ENCODE assay signal across 8 cellular contexts in the genomic region with DNA sequence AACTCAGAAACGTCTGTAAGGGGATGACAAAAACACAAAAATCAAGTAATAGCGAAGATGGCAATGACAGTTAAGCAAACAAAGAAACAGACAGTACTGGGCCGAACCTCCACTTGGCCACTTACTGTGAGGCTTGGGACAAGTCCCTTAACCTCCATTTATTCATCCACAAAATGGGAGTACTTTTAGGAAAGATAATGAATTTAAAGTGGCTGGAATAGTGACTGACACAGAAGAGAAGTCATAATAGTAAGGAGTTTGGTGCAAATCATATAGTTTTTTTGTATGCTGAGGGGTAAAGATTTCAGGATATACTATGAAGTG. TPM values are rescaled to one million over a fixed set of nuclear protein-coding genes. Genes with fewer than 3 reads are reported as not detected.
DNase-seq lines count a peak whose midpoint lies in the region; ATAC-seq, FAIRE-seq and TF ChIP-seq lines count a peak whose summit lies in the region.
"Had no signal": no experiment of that assay in that cellular context is flagged by ENCODE, and none has a peak within 500 bp of the region (broad histone marks: within the 10 kb centered on the region; RNA-seq: fewer than 3 reads in every experiment).

No MANE protein-coding gene starts in this region.

- no peaks in the 10 kb centered on the region for H3K9me3 Mint-ChIP-seq in activated B cell treated with CpG ODN at 0.5 μM for 24 hours

- H2AFZ ChIP-seq in keratinocyte (ENCODE audit: control insufficient read depth, low read length) = peak overlapping the region; percentile 80

- TF ChIP-seq CTCF in activated B cell treated with CpG ODN at 0.5 μM for 24 hours (IDR thresholded peaks at IDR 0.05) = no peak
- no peak for TF ChIP-seq CTCF in keratinocyte (optimal IDR thresholded peaks at IDR 0.05 in 1 of 3, IDR thresholded peaks at IDR 0.05 in 1 of 3, conservative IDR thresholded peaks at IDR 0.05 in 1 of 3; ENCODE audit: extremely low read depth in 1 of 3, insufficient read depth in 2 of 3, low read length in 3 of 3)
- no peak for TF ChIP-seq CTCF in stomach (IDR thresholded peaks at IDR 0.05)

- TF ChIP-seq EP300 in stomach (IDR thresholded peaks at IDR 0.05) = no peak

- ATAC-seq in HG03469 (IDR thresholded peaks at IDR 0.05; ENCODE audit: unreplicated experiment) (peak; percentile 6), activated B cell treated with CpG ODN at 0.5 μM for 24 hours (ENCODE audit: low read depth) (no peak), GM21619 (IDR thresholded peaks at IDR 0.05; ENCODE audit: unreplicated experiment) (no peak)

- POLR2A ChIA-PET in activated B cell treated with CpG ODN at 0.5 μM for 24 hours (lab: Charles Lee) = interaction anchor here (1.9 to 3.2 kb wide), 2 partner anchors 53 to 97 kb away, joined by 16 to 21 read pairs; partner anchors contain the start of gene TLR1

- FAIRE-seq in keratinocyte (lab: Jason Lieb, UNC) = no peak

- H3K9ac ChIP-seq in keratinocyte (ENCODE audit: control insufficient read depth, extremely low read depth, insufficient read depth, low read length) = peak overlapping the region; percentile 48

- H3K4me3 ChIP-seq in keratinocyte (ENCODE audit: control insufficient read depth in 2 of 3, extremely low read depth in 1 of 3, insufficient read depth in 2 of 3, low read depth in 1 of 3, low read length in 3 of 3) (peak overlapping the region in 1 of 3 experiments; percentile 26), stomach (no peak overlapping the region)

- H3K9me1 ChIP-seq in keratinocyte (ENCODE audit: control insufficient read depth, extremely low read depth, insufficient read depth, low read length) = no peaks in the 10 kb centered on the region

- no peaks in the 10 kb centered on the region for H4K20me1 ChIP-seq in keratinocyte (ENCODE audit: control insufficient read depth, extremely low read depth, insufficient read depth, low read length)

- DNase-seq in activated B cell treated with CpG ODN at 0.5 μM for 24 hours = no peak
- no peak for DNase-seq in keratinocyte (ENCODE audit: low read depth, low spot score)
- no peak for DNase-seq in stomach
- DNase-seq in effector CD8-positive, alpha-beta T cell (lab: John Stamatoyannopoulos, UW) = no peak
- no peak for DNase-seq in NCI-H82 treated with DMSO at 0.1 percent for 48 hours (lab: John Stamatoyannopoulos, UW; ENCODE audit: unreplicated experiment)

- H3K27me3 Mint-ChIP-seq in activated B cell treated with CpG ODN at 0.5 μM for 24 hours = no peaks in the 10 kb centered on the region

- H3K4me3 Mint-ChIP-seq in activated B cell treated with CpG ODN at 0.5 μM for 24 hours = peak overlapping the region; percentile 78

- no peak for TF ChIP-seq POLR2A in stomach (IDR thresholded peaks at IDR 0.05)

- peaks cover 54% of the 10 kb centered on the region for H3K4me1 Mint-ChIP-seq in activated B cell treated with CpG ODN at 0.5 μM for 24 hours

- 63 to 73% (median 67%) methylated on average over 3 of the region's 3 CpGs for WGBS in stomach, 5 donors

- H3K27ac Mint-ChIP-seq in activated B cell treated with CpG ODN at 0.5 μM for 24 hours = peak overlapping the region; percentile 94

- dilution Hi-C loops in keratinocyte (cut with MboI; ENCODE audit: extremely low pct_ligation_motif_present, low sequenced_read_pairs) = no loop called here

- no peaks in the 10 kb centered on the region for H3K36me3 ChIP-seq in keratinocyte (ENCODE audit: control insufficient read depth in 2 of 2, extremely low read depth in 1 of 2, insufficient read depth in 2 of 2, low read length in 2 of 2)
- no peaks in the 10 kb centered on the region for H3K36me3 ChIP-seq in stomach

- H3K4me2 ChIP-seq in keratinocyte (ENCODE audit: control insufficient read depth, extremely low read depth, insufficient read depth, low read depth, low read length) = peak overlapping the region; percentile 63

- CTCF ChIA-PET in activated B cell treated with CpG ODN at 0.5 μM for 24 hours (lab: Charles Lee) = interaction anchor here (4.8 kb wide), 1 partner anchor 98 kb away, joined by 104 read pairs; no protein-coding TSS in a partner anchor

- peaks cover 13% of the 10 kb centered on the region for H3K36me3 Mint-ChIP-seq in activated B cell treated with CpG ODN at 0.5 μM for 24 hours (ENCODE audit: low read depth)

- H3K4me1 ChIP-seq in keratinocyte (ENCODE audit: control insufficient read depth, extremely low read depth, insufficient read depth, low read length) (peaks cover 18% of the 10 kb centered on the region), stomach (peaks cover 0 to 23% (median 8%) of the 10 kb centered on the region in 4 donors)

- no peaks in the 10 kb centered on the region for H3K79me2 ChIP-seq in keratinocyte (ENCODE audit: control insufficient read depth, insufficient read depth, low read length)

- H3K9me3 ChIP-seq in keratinocyte (ENCODE audit: control insufficient read depth, low read depth, low read length) (no peaks in the 10 kb centered on the region), stomach (no peaks in the 10 kb centered on the region)

- H3K27me3 ChIP-seq in keratinocyte (ENCODE audit: control insufficient read depth, extremely low read depth, insufficient read depth, low read length) (no peaks in the 10 kb centered on the region), stomach (no peaks in the 10 kb centered on the region)

- H3K27ac ChIP-seq in keratinocyte (ENCODE audit: control insufficient read depth, insufficient read depth, low read length) (peak overlapping the region; percentile 93), stomach (peak overlapping the region in 4 of 5 donors; percentile 52 to 88 (median 74))

- intact Hi-C loops in activated B cell treated with CpG ODN at 0.5 μM for 24 hours (cut with micrococcal nuclease) = loop anchor here (5.0 kb wide), 4 partner anchors 174 to 796 kb away; partner anchors contain the start of gene TMEM156
- intact Hi-C loops in stomach (cut with DNase I; ENCODE audit: low total_unique reads) = loop anchor here (10.0 kb wide), 1 partner anchor 93 kb away; no protein-coding TSS in a partner anchor

RNA-seq across cellular contexts. Expression of gene TLR6, which starts 1.4 kb away (rescaled TPM):
- total RNA-seq in activated B cell treated with CpG ODN at 0.5 μM for 24 hours = 59.1 and 64.7 TPM in 2 replicates
- polyA plus RNA-seq in keratinocyte = 0.88 to 1.4 TPM (median 1.3 TPM) in 3 replicates
- 0.16 TPM for polyA plus RNA-seq in keratinocyte (2011; ENCODE audit: low read depth)
- 0.39 and 1.9 TPM in 2 replicates for polyA plus RNA-seq in keratinocyte (2011; cell fraction: cytosol; rRNA removed)
- 2.4 and 2.7 TPM in 2 replicates for polyA plus RNA-seq in keratinocyte (2011; cell fraction: nucleus; rRNA removed)
- 0.51 and 0.70 TPM in 2 replicates for polyA plus RNA-seq in keratinocyte (2012; ENCODE audit: low replicate concordance)
- 0.26 to 3.4 TPM (median 2.5 TPM) in 3 replicates for polyA minus RNA-seq in keratinocyte
- 0.96 TPM for polyA minus RNA-seq in keratinocyte (2011; cell fraction: cytosol; rRNA and poly(A)+ RNA removed)
- 2.5 and 6.0 TPM in 2 replicates for polyA minus RNA-seq in keratinocyte (2011; cell fraction: nucleus; rRNA and poly(A)+ RNA removed)
- 10 to 100 TPM in 1 of 5 donors, 1 to 10 TPM in 2, not detected in 2; 3.3 to 29.0 (median 4.3) TPM for total RNA-seq in stomach
- under 1 TPM; 0.19 to 0.46 (median 0.23) TPM for polyA plus RNA-seq in stomach

RNA-seq across cellular contexts. Expression of gene FAM114A1, which starts 9.5 kb away (rescaled TPM):
- total RNA-seq in activated B cell treated with CpG ODN at 0.5 μM for 24 hours (3.3 and 4.5 TPM in 2 replicates), stomach (100 to 1,000 TPM in 2 of 5 donors, 10 to 100 TPM in 3; 23.2 to 149 (median 63.0) TPM)
- polyA plus RNA-seq in keratinocyte (39.8 to 79.4 TPM (median 47.2 TPM) in 3 replicates), stomach (10 to 100 TPM; 10.4 to 35.6 (median 35.6) TPM)
- 17.7 TPM for polyA plus RNA-seq in keratinocyte (2011; ENCODE audit: low read depth)
- polyA plus RNA-seq in keratinocyte (2011; cell fraction: cytosol; rRNA removed) = 41.9 and 46.0 TPM in 2 replicates
- 43.8 and 52.1 TPM in 2 replicates for polyA plus RNA-seq in keratinocyte (2011; cell fraction: nucleus; rRNA removed)
- 10.6 and 56.2 TPM in 2 replicates for polyA plus RNA-seq in keratinocyte (2012; ENCODE audit: low replicate concordance)
- polyA minus RNA-seq in keratinocyte = 53.8 to 82.0 TPM (median 54.3 TPM) in 3 replicates
- polyA minus RNA-seq in keratinocyte (2011; cell fraction: cytosol; rRNA and poly(A)+ RNA removed) = 55.2 TPM
- 43.2 and 72.9 TPM in 2 replicates for polyA minus RNA-seq in keratinocyte (2011; cell fraction: nucleus; rRNA and poly(A)+ RNA removed)
- total RNA-seq: activated CD8-positive, alpha-beta memory T cell treated with anti-CD3 and anti-CD28 coated beads for 36 hours had no signal

RNA-seq across cellular contexts. Expression of gene TLR1, which starts 53.5 kb away (rescaled TPM):
- total RNA-seq in activated B cell treated with CpG ODN at 0.5 μM for 24 hours (39.6 and 43.0 TPM in 2 replicates), stomach (10 to 100 TPM in 1 of 5 donors, 1 to 10 TPM in 3, not detected in 1; 5.3 to 37.4 (median 6.9) TPM)
- polyA plus RNA-seq in keratinocyte (0.42 to 1.6 TPM (median 0.73 TPM) in 3 replicates), stomach (1 to 10 TPM; 1.2 to 2.9 (median 1.5) TPM)
- 2.5 TPM for polyA plus RNA-seq in keratinocyte (2011; ENCODE audit: low read depth)
- 0.43 and 1.2 TPM in 2 replicates for polyA plus RNA-seq in keratinocyte (2011; cell fraction: cytosol; rRNA removed)
- polyA plus RNA-seq in keratinocyte (2011; cell fraction: nucleus; rRNA removed) = 3.3 and 3.7 TPM in 2 replicates
- 0.25 and 3.2 TPM in 2 replicates for polyA plus RNA-seq in keratinocyte (2012; ENCODE audit: low replicate concordance)
- 1.2 to 2.1 TPM (median 1.6 TPM) in 3 replicates for polyA minus RNA-seq in keratinocyte
- not detected for polyA minus RNA-seq in keratinocyte (2011; cell fraction: cytosol; rRNA and poly(A)+ RNA removed)
- 5.8 and 11.0 TPM in 2 replicates for polyA minus RNA-seq in keratinocyte (2011; cell fraction: nucleus; rRNA and poly(A)+ RNA removed)
